ENCODE assay signal across 3 cellular contexts in the genomic region with DNA sequence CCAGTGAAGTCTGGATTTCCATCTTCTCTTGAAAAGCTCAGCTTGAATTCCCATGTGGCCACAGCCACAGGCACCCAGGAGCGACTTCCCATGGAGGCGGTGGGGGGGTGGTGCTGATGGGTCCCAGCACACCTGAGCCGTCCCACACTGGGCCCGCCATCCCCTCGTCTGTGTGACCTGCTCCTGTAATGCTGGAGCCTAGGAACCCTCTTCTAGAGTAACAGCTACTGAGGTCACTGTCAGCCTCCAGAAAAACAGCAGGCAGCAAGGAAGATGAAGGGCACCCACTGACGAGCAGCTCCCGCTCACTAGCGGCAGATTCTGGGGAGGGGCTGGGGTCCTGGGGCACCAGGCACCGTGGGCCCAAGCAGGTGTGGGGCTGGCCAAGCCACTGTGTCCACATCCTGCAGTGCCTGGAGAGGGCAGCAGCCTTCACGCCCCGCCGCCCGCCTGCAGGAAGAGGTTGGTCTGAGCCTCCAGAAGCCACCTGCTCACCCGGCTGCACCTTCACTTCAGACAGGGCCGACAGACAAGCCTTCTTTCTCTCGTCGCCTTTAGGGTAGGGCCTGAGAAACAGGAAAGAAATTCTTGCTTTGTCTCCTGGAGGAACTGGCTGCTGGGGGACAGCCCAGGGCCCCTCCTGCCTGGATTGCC. TPM values are rescaled to one million over a fixed set of nuclear protein-coding genes. Genes with fewer than 3 reads are reported as not detected.
"Had no signal": no experiment of that assay in that cellular context is flagged by ENCODE, and none has a peak within 500 bp of the region (broad histone marks: within the 10 kb centered on the region; RNA-seq: fewer than 3 reads in every experiment).

No MANE protein-coding gene starts in this region.

RNA-seq across cellular contexts. Expression of gene SERPIND1, which starts 56.6 kb away (rescaled TPM):
- total RNA-seq: mesothelial cell of epicardium, osteocyte, psoas muscle had no signal
